In genomic region chr6:3350252-3350826, GRCh38 we compare ENCODE assay signal across 16 cellular contexts.
DNase-seq lines count a peak whose midpoint lies in the region; ATAC-seq and TF ChIP-seq lines count a peak whose summit lies in the region.
"Had no signal": no experiment of that assay in that cellular context is flagged by ENCODE, and none has a peak within 500 bp of the region (broad histone marks: within the 10 kb centered on the region; RNA-seq: fewer than 3 reads in every experiment).

No MANE protein-coding gene starts in this region.

- TF ChIP-seq EP300 in stomach (IDR thresholded peaks at IDR 0.05): no peak

- no peaks in the 10 kb centered on the region for H3F3A ChIP-seq in smooth muscle cell (ENCODE audit: low read depth)

- no peak overlapping the region for H3K4me3 Mint-ChIP-seq in WTC11
- no peak overlapping the region for H3K4me3 Mint-ChIP-seq in activated naive CD8-positive, alpha-beta T cell treated with anti-CD3 and anti-CD28 coated beads, Interleukin-2, amount 50 U/mL, for 24 hours

- POLR2A ChIA-PET in WTC11 (lab: Charles Lee): no interaction called here

- H3K27me3 ChIP-seq in HUES64 (ENCODE audit: insufficient read depth, low read length) (no peaks in the 10 kb centered on the region), smooth muscle cell (ENCODE audit: low read depth) (peaks cover 15% of the 10 kb centered on the region), stomach (no peaks in the 10 kb centered on the region)

- H3K9me3 ChIP-seq in HUES64 (ENCODE audit: insufficient read depth, low read depth, low read length) (no peaks in the 10 kb centered on the region), smooth muscle cell (replicated peaks; ENCODE audit: low read depth) (no peaks in the 10 kb centered on the region), stomach (no peaks in the 10 kb centered on the region)
- H3K9me3 ChIP-seq: neutrophil, thoracic aorta had no signal

- H4K20me1 ChIP-seq in smooth muscle cell (ENCODE audit: low read depth): no peaks in the 10 kb centered on the region

- H3K9ac ChIP-seq in HUES64 (ENCODE audit: low read depth, low read length) (0 out of 2 replicates have a peak overlapping the region, but pooled peaks have one; percentile 2), smooth muscle cell (ENCODE audit: low read depth) (no peak overlapping the region)
- H3K9ac ChIP-seq: KMS-11 had no signal

- H3K36me3 ChIP-seq in HUES64 (ENCODE audit: insufficient read depth, low read length) (no peaks in the 10 kb centered on the region), smooth muscle cell (ENCODE audit: low read depth) (no peaks in the 10 kb centered on the region), stomach (no peaks in the 10 kb centered on the region)
- H3K36me3 ChIP-seq: neutrophil, thoracic aorta had no signal

- peak overlapping the region; percentile 67 for H3K4me2 ChIP-seq in smooth muscle cell
- H3K4me2 ChIP-seq: KMS-11 had no signal

- H2AFZ ChIP-seq in smooth muscle cell (ENCODE audit: low read depth): no peak overlapping the region

- H3K27ac ChIP-seq in HUES64 (ENCODE audit: low read depth, low read length): no peak overlapping the region
- H3K27ac ChIP-seq in smooth muscle cell (ENCODE audit: low read depth): no peak overlapping the region
- H3K27ac ChIP-seq in stomach: peak overlapping the region in 2 of 5 donors; percentile 29 to 50
- H3K27ac ChIP-seq: KMS-11, neutrophil, thoracic aorta had no signal

- WGBS in HUES64: 70% methylated on average over 7 of the region's 8 CpGs
- 68% methylated on average over 8 of the region's 8 CpGs for WGBS in smooth muscle cell (ENCODE audit: low lambda C conversion rate)
- 64 to 80% (median 64%) methylated on average over 8 of the region's 8 CpGs for WGBS in stomach, 5 donors

- H3K4me3 ChIP-seq in HUES64 (ENCODE audit: low read length) (no peak overlapping the region), smooth muscle cell (no peak overlapping the region), stomach (no peak overlapping the region)
- H3K4me3 ChIP-seq: coronary artery, thoracic aorta had no signal

- intact Hi-C loops in stomach (cut with DNase I; ENCODE audit: low total_unique reads): no loop called here

- DNase-seq in WTC11 (ENCODE audit: low spot score): no peak
- peak; percentile 30 for DNase-seq in left kidney (ENCODE audit: low read depth, low spot score)
- no peak for DNase-seq in smooth muscle cell (lab: John Stamatoyannopoulos, UW; ENCODE audit: unreplicated experiment)
- DNase-seq in stomach: no peak
- no peak for DNase-seq in AG08396 (ENCODE audit: low spot score)
- no peak for DNase-seq in AG20443 (ENCODE audit: low spot score)
- no peak for DNase-seq in activated naive CD8-positive, alpha-beta T cell treated with anti-CD3 and anti-CD28 coated beads, Interleukin-2, amount 50 U/mL, for 24 hours
- DNase-seq: activated CD4-positive, alpha-beta T cell treated with anti-CD3 and anti-CD28 coated beads for 1 hour; NCI-H1048; stimulated activated CD4-positive, alpha-beta T cell treated with anti-CD3 and anti-CD28 coated beads, Interleukin-15, amount 100 ng/mL, for 24 hours had no signal

- peaks cover 77% of the 10 kb centered on the region for H3K4me1 Mint-ChIP-seq in WTC11
- H3K4me1 Mint-ChIP-seq in activated naive CD8-positive, alpha-beta T cell treated with anti-CD3 and anti-CD28 coated beads, Interleukin-2, amount 50 U/mL, for 24 hours: peaks cover 2% of the 10 kb centered on the region

- no peak for TF ChIP-seq POLR2A in stomach (IDR thresholded peaks at IDR 0.05)

- H3K4me1 ChIP-seq in HUES64 (ENCODE audit: insufficient read depth, low read length): peaks cover 31% of the 10 kb centered on the region
- peaks cover 30% of the 10 kb centered on the region for H3K4me1 ChIP-seq in smooth muscle cell (ENCODE audit: low read depth)
- peaks cover 17 to 58% (median 36%) of the 10 kb centered on the region in 4 donors for H3K4me1 ChIP-seq in stomach

- TF ChIP-seq CTCF in WTC11 (IDR thresholded peaks at IDR 0.05) (no peak), smooth muscle cell (IDR thresholded peaks at IDR 0.05; ENCODE audit: borderline replicate concordance, insufficient read depth, poor library complexity, severe bottlenecking) (no peak), stomach (IDR thresholded peaks at IDR 0.05) (no peak)

- CTCF ChIA-PET in WTC11 (lab: Charles Lee): interaction anchor here (1.4 kb wide), 1 partner anchor 20 kb away, joined by 3 read pairs; no protein-coding TSS in a partner anchor

- ATAC-seq in WTC11: no peak
- no peak for ATAC-seq in activated naive CD8-positive, alpha-beta T cell treated with anti-CD3 and anti-CD28 coated beads, Interleukin-2, amount 50 U/mL, for 24 hours
- ATAC-seq: activated naive CD4-positive, alpha-beta T cell treated with anti-CD3 and anti-CD28 coated beads, Interleukin-2, amount 50 U/mL, for 72 hours had no signal

- H3K27me3 Mint-ChIP-seq in WTC11 (ENCODE audit: low read depth): no peaks in the 10 kb centered on the region
- H3K27me3 Mint-ChIP-seq in activated naive CD8-positive, alpha-beta T cell treated with anti-CD3 and anti-CD28 coated beads, Interleukin-2, amount 50 U/mL, for 24 hours: no peaks in the 10 kb centered on the region

- no peaks in the 10 kb centered on the region for H3K79me2 ChIP-seq in smooth muscle cell (ENCODE audit: low read depth)

- no peaks in the 10 kb centered on the region for H3K9me3 Mint-ChIP-seq in WTC11
- no peaks in the 10 kb centered on the region for H3K9me3 Mint-ChIP-seq in activated naive CD8-positive, alpha-beta T cell treated with anti-CD3 and anti-CD28 coated beads, Interleukin-2, amount 50 U/mL, for 24 hours
- H3K9me3 Mint-ChIP-seq: activated naive CD4-positive, alpha-beta T cell treated with anti-CD3 and anti-CD28 coated beads, Interleukin-2, amount 50 U/mL, for 72 hours had no signal

- peaks cover 4% of the 10 kb centered on the region; the same call in 1 of the 2 replicates for H3K36me3 Mint-ChIP-seq in WTC11
- H3K36me3 Mint-ChIP-seq in activated naive CD8-positive, alpha-beta T cell treated with anti-CD3 and anti-CD28 coated beads, Interleukin-2, amount 50 U/mL, for 24 hours (ENCODE audit: low read depth): no peaks in the 10 kb centered on the region
- H3K36me3 Mint-ChIP-seq: activated naive CD4-positive, alpha-beta T cell treated with anti-CD3 and anti-CD28 coated beads, Interleukin-2, amount 50 U/mL, for 72 hours had no signal

- peak overlapping the region; percentile 16; the same call in 1 of the 2 replicates for H3K27ac Mint-ChIP-seq in WTC11
- H3K27ac Mint-ChIP-seq in activated naive CD8-positive, alpha-beta T cell treated with anti-CD3 and anti-CD28 coated beads, Interleukin-2, amount 50 U/mL, for 24 hours: no peak overlapping the region
- H3K27ac Mint-ChIP-seq: activated naive CD4-positive, alpha-beta T cell treated with anti-CD3 and anti-CD28 coated beads, Interleukin-2, amount 50 U/mL, for 72 hours had no signal

TF ChIP-seq in WTC11, 78 proteins besides CTCF, POLR2A, EP300 and RAD21 (continues in another document):
- no peak for TF ChIP-seq CDX4 (CRISPR knock-in tag; IDR thresholded peaks at IDR 0.05; ENCODE audit: borderline replicate concordance)
- no peak for TF ChIP-seq MYBL2 (CRISPR knock-in tag; IDR thresholded peaks at IDR 0.05)
- no peak for TF ChIP-seq NR3C1 (CRISPR knock-in tag; conservative IDR thresholded peaks at IDR 0.05; ENCODE audit: low read depth)
- TF ChIP-seq STAT6 (CRISPR knock-in tag; conservative IDR thresholded peaks at IDR 0.05; ENCODE audit: low read depth): no peak
- no peak for TF ChIP-seq ZSCAN18 (CRISPR knock-in tag; IDR thresholded peaks at IDR 0.05)
- no peak for TF ChIP-seq ZBTB43 (CRISPR knock-in tag; IDR thresholded peaks at IDR 0.05)
